8 cellular contexts compared by ENCODE assay signal in genomic region chr3:155743616-155744015, GRCh38. TPM values are rescaled to one million over a fixed set of nuclear protein-coding genes. Genes with fewer than 3 reads are reported as not detected.
DNase-seq lines count a peak whose midpoint lies in the region; ATAC-seq lines count a peak whose summit lies in the region.

No MANE protein-coding gene starts in this region.

- H3K27ac Mint-ChIP-seq in T-helper 1 cell treated with Interleukin-12 subunit alpha and Interleukin-12 subunit beta and Interleukin-4 antibody, amounts not matched to agents 30 μg/mL and 1 μg/mL, for 36 hours: no peak overlapping the region
- no peak overlapping the region for H3K27ac Mint-ChIP-seq in activated CD4-positive, alpha-beta memory T cell treated with anti-CD3 and anti-CD28 coated beads, Interleukin-2, amount 10 ng/mL, durations not matched to agents 7 days and 5 days
- no peak overlapping the region for H3K27ac Mint-ChIP-seq in immature natural killer cell

- H3K36me3 Mint-ChIP-seq in T-helper 1 cell treated with Interleukin-12 subunit alpha and Interleukin-12 subunit beta and Interleukin-4 antibody, amounts not matched to agents 30 μg/mL and 1 μg/mL, for 36 hours (ENCODE audit: low read depth): no peaks in the 10 kb centered on the region
- no peaks in the 10 kb centered on the region for H3K36me3 Mint-ChIP-seq in activated CD4-positive, alpha-beta memory T cell treated with anti-CD3 and anti-CD28 coated beads, Interleukin-2, amount 10 ng/mL, durations not matched to agents 7 days and 5 days (ENCODE audit: low read depth)
- no peaks in the 10 kb centered on the region for H3K36me3 Mint-ChIP-seq in immature natural killer cell

- H3K4me3 ChIP-seq in subcutaneous abdominal adipose tissue (ENCODE audit: low read depth in 1 of 5, low read length in 5 of 5): peak overlapping the region; percentile 74 to 91 (median 83)

- no peak for ATAC-seq in HG03565 (IDR thresholded peaks at IDR 0.05; ENCODE audit: unreplicated experiment)
- ATAC-seq in GM21619 (IDR thresholded peaks at IDR 0.05; ENCODE audit: unreplicated experiment): no peak
- ATAC-seq in GM18498 (IDR thresholded peaks at IDR 0.05; ENCODE audit: unreplicated experiment): no peak

- H3K9ac ChIP-seq in subcutaneous abdominal adipose tissue (ENCODE audit: low read length in 5 of 5): peak overlapping the region; percentile 35 to 75 (median 64)

- peaks cover 16% of the 10 kb centered on the region for H3K4me1 Mint-ChIP-seq in T-helper 1 cell treated with Interleukin-12 subunit alpha and Interleukin-12 subunit beta and Interleukin-4 antibody, amounts not matched to agents 30 μg/mL and 1 μg/mL, for 36 hours (ENCODE audit: low read depth)
- H3K4me1 Mint-ChIP-seq in activated CD4-positive, alpha-beta memory T cell treated with anti-CD3 and anti-CD28 coated beads, Interleukin-2, amount 10 ng/mL, durations not matched to agents 7 days and 5 days: peaks cover 20% of the 10 kb centered on the region
- peaks cover 18 to 28% of the 10 kb centered on the region in 2 donors for H3K4me1 Mint-ChIP-seq in immature natural killer cell

- H3K9me3 ChIP-seq in subcutaneous abdominal adipose tissue (ENCODE audit: control insufficient read depth in 5 of 5, low read length in 5 of 5): no peaks in the 10 kb centered on the region

- H3K27ac ChIP-seq in subcutaneous abdominal adipose tissue (ENCODE audit: low read depth, low read length): no peak overlapping the region

- no peaks in the 10 kb centered on the region for H3K9me3 Mint-ChIP-seq in T-helper 1 cell treated with Interleukin-12 subunit alpha and Interleukin-12 subunit beta and Interleukin-4 antibody, amounts not matched to agents 30 μg/mL and 1 μg/mL, for 36 hours
- no peaks in the 10 kb centered on the region for H3K9me3 Mint-ChIP-seq in activated CD4-positive, alpha-beta memory T cell treated with anti-CD3 and anti-CD28 coated beads, Interleukin-2, amount 10 ng/mL, durations not matched to agents 7 days and 5 days
- no peaks in the 10 kb centered on the region for H3K9me3 Mint-ChIP-seq in immature natural killer cell

- H3K4me1 ChIP-seq in subcutaneous abdominal adipose tissue (ENCODE audit: control insufficient read depth in 5 of 5, insufficient read depth in 5 of 5, low read length in 5 of 5): peaks cover 0 to 25% (median 24%) of the 10 kb centered on the region in 5 donors

- POLR2A ChIA-PET in activated CD4-positive, alpha-beta memory T cell treated with anti-CD3 and anti-CD28 coated beads, Interleukin-2, amount 10 ng/mL, durations not matched to agents 7 days and 5 days (lab: Charles Lee): no interaction called here

- DNase-seq in T-helper 1 cell (no peak), immature natural killer cell (no peak)
- no peak for DNase-seq in activated CD4-positive, alpha-beta memory T cell treated with anti-CD3 and anti-CD28 coated beads, Interleukin-2, amount 10 ng/mL, durations not matched to agents 7 days and 5 days

- peaks cover 77% of the 10 kb centered on the region for H3K27me3 Mint-ChIP-seq in T-helper 1 cell treated with Interleukin-12 subunit alpha and Interleukin-12 subunit beta and Interleukin-4 antibody, amounts not matched to agents 30 μg/mL and 1 μg/mL, for 36 hours (ENCODE audit: low read depth)
- H3K27me3 Mint-ChIP-seq in activated CD4-positive, alpha-beta memory T cell treated with anti-CD3 and anti-CD28 coated beads, Interleukin-2, amount 10 ng/mL, durations not matched to agents 7 days and 5 days: peaks cover 67% of the 10 kb centered on the region
- H3K27me3 Mint-ChIP-seq in immature natural killer cell (ENCODE audit: low read depth in 3 of 3): peaks cover 13 to 48% (median 19%) of the 10 kb centered on the region in 3 donors

- H3K4me3 Mint-ChIP-seq in T-helper 1 cell treated with Interleukin-12 subunit alpha and Interleukin-12 subunit beta and Interleukin-4 antibody, amounts not matched to agents 30 μg/mL and 1 μg/mL, for 36 hours: peak overlapping the region; percentile 76
- peak overlapping the region; percentile 73 for H3K4me3 Mint-ChIP-seq in activated CD4-positive, alpha-beta memory T cell treated with anti-CD3 and anti-CD28 coated beads, Interleukin-2, amount 10 ng/mL, durations not matched to agents 7 days and 5 days
- H3K4me3 Mint-ChIP-seq in immature natural killer cell: peak overlapping the region; percentile 73 to 90 (median 85)

- H3K36me3 ChIP-seq in subcutaneous abdominal adipose tissue (ENCODE audit: control insufficient read depth in 5 of 5, insufficient read depth in 5 of 5, low read length in 5 of 5): no peaks in the 10 kb centered on the region

- peaks cover 0 to 13% (median 9%) of the 10 kb centered on the region in 5 donors for H3K27me3 ChIP-seq in subcutaneous abdominal adipose tissue (ENCODE audit: control insufficient read depth in 5 of 5, insufficient read depth in 4 of 5, low read length in 5 of 5)

- CTCF ChIA-PET in activated CD4-positive, alpha-beta memory T cell treated with anti-CD3 and anti-CD28 coated beads, Interleukin-2, amount 10 ng/mL, durations not matched to agents 7 days and 5 days (lab: Charles Lee): no interaction called here

RNA-seq across cellular contexts. Expression of gene PLCH1, which starts 1.3 kb away (rescaled TPM):
- under 1 TPM; 0.08 to 0.20 TPM for total RNA-seq in activated CD4-positive, alpha-beta memory T cell treated with anti-CD3 and anti-CD28 coated beads, Interleukin-2, amount 10 ng/mL, durations not matched to agents 7 days and 5 days
- under 1 TPM in 1 of 3 donors, not detected in 2; 0.11 TPM for polyA plus RNA-seq in immature natural killer cell
